ENCODE assay signal across 10 cellular contexts in genomic region chr17:46770439-46770817, GRCh38. TPM values are rescaled to one million over a fixed set of nuclear protein-coding genes. Genes with fewer than 3 reads are reported as not detected.
DNase-seq lines count a peak whose midpoint lies in the region; ATAC-seq, FAIRE-seq and TF ChIP-seq lines count a peak whose summit lies in the region.
"Had no signal": no experiment of that assay in that cellular context is flagged by ENCODE, and none has a peak within 500 bp of the region (broad histone marks: within the 10 kb centered on the region; RNA-seq: fewer than 3 reads in every experiment).

No MANE protein-coding gene starts in this region.

- H3K27ac ChIP-seq in cardiac muscle cell, result no peak overlapping the region
- no peak overlapping the region for H3K27ac ChIP-seq in lower lobe of right lung
- no peak overlapping the region for H3K27ac ChIP-seq in thoracic aorta

- no peaks in the 10 kb centered on the region for H3K9me3 Mint-ChIP-seq in activated T-helper 2 cell treated with anti-CD3 and anti-CD28 coated beads, Interferon-gamma antibody, Interleukin-2, Interleukin-4, amounts not matched to agents 10 μg/mL and 5 μg/mL and 100 μg/mL, durations not matched to agents 14 hours and 24 hours and 36 hours

- FAIRE-seq in frontal cortex (lab: Jason Lieb, UNC), result no peak

- TF ChIP-seq CTCF in cardiac muscle cell (IDR thresholded peaks at IDR 0.05; ENCODE audit: low read depth, low read length), result no peak
- TF ChIP-seq CTCF in lower lobe of right lung (IDR thresholded peaks at IDR 0.05), result no peak
- TF ChIP-seq CTCF in thoracic aorta (IDR thresholded peaks at IDR 0.05), result no peak

- H3K27ac Mint-ChIP-seq in activated T-helper 2 cell treated with anti-CD3 and anti-CD28 coated beads, Interferon-gamma antibody, Interleukin-2, Interleukin-4, amounts not matched to agents 10 μg/mL and 5 μg/mL and 100 μg/mL, durations not matched to agents 14 hours and 24 hours and 36 hours, result no peak overlapping the region

- H3K36me3 ChIP-seq in cardiac muscle cell (no peaks in the 10 kb centered on the region), lower lobe of right lung (no peaks in the 10 kb centered on the region), thoracic aorta (no peaks in the 10 kb centered on the region)

- no peak for DNase-seq in cardiac muscle cell (ENCODE audit: low read depth in 1 of 2, low spot score in 1 of 2)
- no peak for DNase-seq in cardiac septum (ENCODE audit: low spot score)
- DNase-seq in activated T-helper 2 cell treated with anti-CD3 and anti-CD28 coated beads, Interferon-gamma antibody, Interleukin-2, Interleukin-4, amounts not matched to agents 10 μg/mL and 5 μg/mL and 100 μg/mL, durations not matched to agents 14 hours and 24 hours and 36 hours (ENCODE audit: low spot score), result no peak
- DNase-seq in lower lobe of right lung, result no peak
- no peak for DNase-seq in thoracic aorta (ENCODE audit: low spot score)
- no peak for DNase-seq in frontal cortex (ENCODE audit: low spot score in 2 of 2)
- DNase-seq in D341Med (ENCODE audit: low spot score), result no peak
- DNase-seq: activated effector memory CD4-positive, alpha-beta T cell treated with Interleukin-2 at 50 U/mL for 16 hours had no signal

- H3K4me3 Mint-ChIP-seq in activated T-helper 2 cell treated with anti-CD3 and anti-CD28 coated beads, Interferon-gamma antibody, Interleukin-2, Interleukin-4, amounts not matched to agents 10 μg/mL and 5 μg/mL and 100 μg/mL, durations not matched to agents 14 hours and 24 hours and 36 hours (ENCODE audit: low read depth), result peak overlapping the region; percentile 26

- ATAC-seq in lower lobe of right lung, result peak in 1 of 2 donors; percentile 2
- no peak for ATAC-seq in thoracic aorta (ENCODE audit: insufficient number of reproducible peaks, low FRiP score, low read depth)
- ATAC-seq in HG03045 (IDR thresholded peaks at IDR 0.05; ENCODE audit: unreplicated experiment), result no peak

- H3K4me1 ChIP-seq in cardiac muscle cell (ENCODE audit: low read depth) (no peaks in the 10 kb centered on the region), lower lobe of right lung (peaks cover 24% of the 10 kb centered on the region), thoracic aorta (ENCODE audit: control insufficient read depth in 1 of 2, low read depth in 2 of 2) (peaks cover 5 to 17% of the 10 kb centered on the region in 2 donors)

- intact Hi-C loops in cardiac septum (cut with DNase I) (no loop called here), lower lobe of right lung (cut with DNase I) (no loop called here)
- intact Hi-C loops in activated T-helper 2 cell treated with anti-CD3 and anti-CD28 coated beads, Interferon-gamma antibody, Interleukin-2, Interleukin-4, amounts not matched to agents 10 μg/mL and 5 μg/mL and 100 μg/mL, durations not matched to agents 14 hours and 24 hours and 36 hours (cut with micrococcal nuclease), result loop anchor here (5.0 kb wide), 1 partner anchor 47 kb away; the partner anchor contains the start of gene WNT3

- H3K9me3 ChIP-seq in cardiac muscle cell (ENCODE audit: low read depth) (no peaks in the 10 kb centered on the region), lower lobe of right lung (no peaks in the 10 kb centered on the region), thoracic aorta (no peaks in the 10 kb centered on the region)

- no peaks in the 10 kb centered on the region for H3K36me3 Mint-ChIP-seq in activated T-helper 2 cell treated with anti-CD3 and anti-CD28 coated beads, Interferon-gamma antibody, Interleukin-2, Interleukin-4, amounts not matched to agents 10 μg/mL and 5 μg/mL and 100 μg/mL, durations not matched to agents 14 hours and 24 hours and 36 hours (ENCODE audit: low read depth)
- H3K36me3 Mint-ChIP-seq: CD14-positive monocyte had no signal

- peaks cover 48% of the 10 kb centered on the region for H3K27me3 Mint-ChIP-seq in activated T-helper 2 cell treated with anti-CD3 and anti-CD28 coated beads, Interferon-gamma antibody, Interleukin-2, Interleukin-4, amounts not matched to agents 10 μg/mL and 5 μg/mL and 100 μg/mL, durations not matched to agents 14 hours and 24 hours and 36 hours (ENCODE audit: low read depth)

- peaks cover 2% of the 10 kb centered on the region for H3K4me1 Mint-ChIP-seq in activated T-helper 2 cell treated with anti-CD3 and anti-CD28 coated beads, Interferon-gamma antibody, Interleukin-2, Interleukin-4, amounts not matched to agents 10 μg/mL and 5 μg/mL and 100 μg/mL, durations not matched to agents 14 hours and 24 hours and 36 hours (ENCODE audit: low read depth)

- H3K4me3 ChIP-seq in cardiac muscle cell (peak overlapping the region; percentile 47), lower lobe of right lung (peak overlapping the region; percentile 53), thoracic aorta (peak overlapping the region; percentile 67)

- H3K27me3 ChIP-seq in cardiac muscle cell (no peaks in the 10 kb centered on the region), lower lobe of right lung (ENCODE audit: low read depth) (peaks cover 42% of the 10 kb centered on the region), thoracic aorta (replicated peaks; ENCODE audit: insufficient read depth) (no peaks in the 10 kb centered on the region)

RNA-seq across cellular contexts. Expression of gene WNT3, which starts 48.1 kb away (rescaled TPM):
- total RNA-seq in cardiac muscle cell (5.1 and 7.3 TPM in 2 replicates), cardiac septum (0.89 TPM), lower lobe of right lung (2.2 TPM), thoracic aorta (under 1 TPM; 0.27 to 0.35 TPM), frontal cortex (6.1 TPM)
- 5.8 and 7.3 TPM in 2 replicates for polyA plus RNA-seq in cardiac muscle cell
- total RNA-seq in activated T-helper 2 cell treated with anti-CD3 and anti-CD28 coated beads, Interferon-gamma antibody, Interleukin-2, Interleukin-4, amounts not matched to agents 10 μg/mL and 5 μg/mL and 100 μg/mL, durations not matched to agents 14 hours and 24 hours and 36 hours, result 0.07 TPM in 1 of 2 replicates, not detected in the other
- polyA plus RNA-seq: CD14-positive monocyte had no signal
